Comparison of ENCODE assay signal across 14 cellular contexts in the genomic region with DNA sequence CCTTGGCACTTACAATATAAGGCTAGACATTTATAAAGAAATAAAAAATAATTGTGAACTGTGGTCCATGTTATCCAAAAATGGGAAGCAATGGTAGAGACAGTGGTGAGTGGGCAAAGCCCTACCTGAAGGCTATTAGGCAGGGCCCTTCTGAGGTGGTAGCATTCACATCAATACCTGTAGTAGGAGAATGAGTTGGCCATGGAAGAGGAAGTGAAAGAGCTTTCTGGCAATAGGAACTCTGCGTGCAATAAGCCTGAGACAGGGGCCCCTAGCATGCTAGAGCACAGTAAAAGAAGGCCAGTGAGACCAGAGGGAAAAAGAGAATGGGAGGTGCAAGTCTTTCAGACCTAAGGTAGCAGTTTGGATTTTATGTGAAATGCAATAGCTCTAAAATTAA.
DNase-seq lines count a peak whose midpoint lies in the region; ATAC-seq and TF ChIP-seq lines count a peak whose summit lies in the region.
"Had no signal": no experiment of that assay in that cellular context is flagged by ENCODE, and none has a peak within 500 bp of the region (broad histone marks: within the 10 kb centered on the region; RNA-seq: fewer than 3 reads in every experiment).

No MANE protein-coding gene starts in this region.

- BruUV-seq in MCF 10A (replicated peaks; lab: Mats Ljungman, UMichigan), result no TSS peak

- H3K4me1 Mint-ChIP-seq in MCF 10A (ENCODE audit: insufficient read depth, unreplicated experiment), result no peaks in the 10 kb centered on the region
- H3K4me1 Mint-ChIP-seq: natural killer cell had no signal

- CTCF ChIA-PET in MCF 10A (lab: Yijun Ruan, JAX), result no interaction called here

- no peak overlapping the region for H3K27ac ChIP-seq in coronary artery

- no peak overlapping the region for H3K4me3 ChIP-seq in coronary artery
- H3K4me3 ChIP-seq: K562, smooth muscle cell had no signal

- POLR2A ChIA-PET in MCF 10A (lab: Yijun Ruan, JAX), result no interaction called here

- intact Hi-C loops in MCF 10A (cut with micrococcal nuclease), result no loop called here

- ATAC-seq in GM18511 (IDR thresholded peaks at IDR 0.05; ENCODE audit: unreplicated experiment) (peak; percentile 96), GM21381 (IDR thresholded peaks at IDR 0.05; ENCODE audit: unreplicated experiment) (peak; percentile 94), HG02981 (IDR thresholded peaks at IDR 0.05; ENCODE audit: unreplicated experiment) (peak; percentile 97)
- ATAC-seq: K562, natural killer cell had no signal

- H3K27ac Mint-ChIP-seq in MCF 10A (ENCODE audit: low read depth, unreplicated experiment), result no peak overlapping the region
- H3K27ac Mint-ChIP-seq: natural killer cell had no signal

- H3K36me3 Mint-ChIP-seq in MCF 10A (ENCODE audit: insufficient read depth, unreplicated experiment), result no peaks in the 10 kb centered on the region
- H3K36me3 Mint-ChIP-seq: natural killer cell had no signal

- H3K4me3 Mint-ChIP-seq in MCF 10A (ENCODE audit: unreplicated experiment), result no peak overlapping the region
- H3K4me3 Mint-ChIP-seq: natural killer cell had no signal

- no peaks in the 10 kb centered on the region for H3K27me3 Mint-ChIP-seq in MCF 10A (ENCODE audit: insufficient read depth, unreplicated experiment)

- DNase-seq in MV-4-11 (lab: John Stamatoyannopoulos, UW) (peak; percentile 36), superior temporal gyrus (ENCODE audit: extremely low spot score) (no peak), coronary artery (ENCODE audit: low spot score) (no peak), NCI-H1105 treated with DMSO at 0.1 percent for 48 hours (lab: John Stamatoyannopoulos, UW) (no peak), MCF 10A (ENCODE audit: unreplicated experiment) (no peak)
- DNase-seq: activated CD4-positive, alpha-beta T cell treated with anti-CD3 and anti-CD28 coated beads for 4 hours; cerebellar nuclear complex; GOT3; natural killer cell had no signal

- peaks cover 26% of the 10 kb centered on the region for H3K9me3 Mint-ChIP-seq in MCF 10A (ENCODE audit: unreplicated experiment)

- TF ChIP-seq CTCF in coronary artery (IDR thresholded peaks at IDR 0.05) (no peak), MCF 10A (IDR thresholded peaks at IDR 0.05; ENCODE audit: unreplicated experiment) (no peak)
